Comparison of ENCODE assay signal across 23 cellular contexts in the genomic region with DNA sequence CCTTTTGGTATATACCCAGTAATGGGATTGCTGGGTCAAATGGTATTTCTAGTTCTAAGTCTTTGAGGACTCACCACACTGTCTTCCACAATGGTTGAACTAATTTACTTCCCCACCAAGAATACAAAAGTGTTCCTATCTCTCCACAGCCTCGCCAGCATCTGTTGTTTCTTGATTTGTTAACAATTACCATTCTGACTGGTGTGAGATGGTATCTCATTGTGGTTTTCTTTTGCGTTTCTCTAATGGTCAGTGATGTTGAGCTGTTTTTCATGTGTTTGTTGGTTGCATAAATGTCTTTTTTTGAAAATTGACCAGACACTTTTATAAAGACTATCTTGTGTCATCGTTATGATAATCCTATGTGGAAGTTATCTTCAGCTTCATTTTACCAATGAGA. TPM values are rescaled to one million over a fixed set of nuclear protein-coding genes. Genes with fewer than 3 reads are reported as not detected.
DNase-seq lines count a peak whose midpoint lies in the region; ATAC-seq, FAIRE-seq and TF ChIP-seq lines count a peak whose summit lies in the region.
"Had no signal": no experiment of that assay in that cellular context is flagged by ENCODE, and none has a peak within 500 bp of the region (broad histone marks: within the 10 kb centered on the region; RNA-seq: fewer than 3 reads in every experiment).

No MANE protein-coding gene starts in this region.

- WGBS in pancreas, 2 donors, result 89 to 92% methylated on average over 3 of the region's 3 CpGs

- H3K4me1 ChIP-seq in PC-9 (replicated peaks; ENCODE audit: insufficient read depth) (peaks cover 21% of the 10 kb centered on the region), endothelial cell of umbilical vein (ENCODE audit: control insufficient read depth, extremely low read depth, insufficient read depth, low read length) (peaks cover 18% of the 10 kb centered on the region), pancreas (peaks cover 4 to 12% (median 10%) of the 10 kb centered on the region in 3 donors)
- H3K4me1 ChIP-seq: uterus had no signal

- dilution Hi-C loops in endothelial cell of umbilical vein (cut with MboI; ENCODE audit: extremely low pct_ligation_motif_present, low sequenced_read_pairs), result no loop called here

- H3K79me2 ChIP-seq in PC-9 (ENCODE audit: low read depth) (no peaks in the 10 kb centered on the region), endothelial cell of umbilical vein (ENCODE audit: control insufficient read depth, insufficient read depth, low read length) (no peaks in the 10 kb centered on the region)

- H3K9me1 ChIP-seq in endothelial cell of umbilical vein (replicated peaks; ENCODE audit: control insufficient read depth, extremely low read depth, insufficient read depth, low read length), result no peaks in the 10 kb centered on the region

- H3K27me3 Mint-ChIP-seq in Calu3 (ENCODE audit: unreplicated experiment), result no peaks in the 10 kb centered on the region
- peaks cover 5 to 49% of the 10 kb centered on the region in 2 donors for H3K27me3 Mint-ChIP-seq in effector memory CD8-positive, alpha-beta T cell

- no TSS peak for BruUV-seq in Calu3 (replicated peaks; lab: Mats Ljungman, UMichigan)
- no TSS peak for BruUV-seq in PC-9 (replicated peaks; lab: Mats Ljungman, UMichigan)
- BruUV-seq in endothelial cell of umbilical vein (replicated peaks; lab: Mats Ljungman, UMichigan), result TSS peak; percentile 99

- H3K27me3 ChIP-seq in PC-9 (ENCODE audit: insufficient read depth, low read depth) (no peaks in the 10 kb centered on the region), endothelial cell of umbilical vein (ENCODE audit: control insufficient read depth in 2 of 2, insufficient read depth in 2 of 2, low read length in 2 of 2) (no peaks in the 10 kb centered on the region), pancreas (no peaks in the 10 kb centered on the region)
- H3K27me3 ChIP-seq: foreskin keratinocyte, neutrophil, uterus had no signal

- H3K27ac Mint-ChIP-seq in Calu3 (ENCODE audit: unreplicated experiment), result peak overlapping the region; percentile 58
- H3K27ac Mint-ChIP-seq in effector memory CD8-positive, alpha-beta T cell, result no peak overlapping the region
- H3K27ac Mint-ChIP-seq: CD4-positive, CD25-positive, alpha-beta regulatory T cell; dendritic cell treated with granulocyte-macrophage colony-stimulating factor and Interleukin-4, amounts not matched to agents 40 ng/mL and 50 ng/mL, for 4 days had no signal

- no peaks in the 10 kb centered on the region for H4K20me1 ChIP-seq in PC-9 (ENCODE audit: insufficient read depth)
- H4K20me1 ChIP-seq in endothelial cell of umbilical vein (replicated peaks; ENCODE audit: control insufficient read depth, extremely low read depth, insufficient read depth, low read length), result no peaks in the 10 kb centered on the region

- no peaks in the 10 kb centered on the region for H3K9me2 ChIP-seq in PC-9 (ENCODE audit: insufficient read depth)

- H3K36me3 ChIP-seq in PC-9 (ENCODE audit: low read depth) (no peaks in the 10 kb centered on the region), endothelial cell of umbilical vein (ENCODE audit: control insufficient read depth in 2 of 2, extremely low read depth in 1 of 2, insufficient read depth in 2 of 2, low read length in 2 of 2) (no peaks in the 10 kb centered on the region), pancreas (no peaks in the 10 kb centered on the region)
- H3K36me3 ChIP-seq: neutrophil, uterus had no signal

- DNase-seq in Calu3 (no peak), PC-9 (no peak), endothelial cell of umbilical vein (ENCODE audit: low read depth, low spot score) (no peak), pancreas (no peak), C1 segment of cervical spinal cord (lab: John Stamatoyannopoulos, UW) (no peak)
- DNase-seq in effector memory CD8-positive, alpha-beta T cell, result no peak
- DNase-seq in stimulated activated CD4-positive, alpha-beta T cell treated with anti-CD3 and anti-CD28 coated beads, Interleukin-4, amount 100 ng/mL, for 24 hours, result no peak
- DNase-seq: activated naive CD4-positive, alpha-beta T cell treated with Interleukin-2 at 50 U/mL for 16 hours; activated T-cell treated with anti-CD3 and anti-CD28 coated beads, Interleukin-2, amount 50 U/mL, for 4 hours; amniotic stem cell; CD4-positive, CD25-positive, alpha-beta regulatory T cell; foreskin keratinocyte; HCEC 1CT; islet precursor cell; NCI-H146; NCI-H2171; NCI-H524 treated with DMSO at 0.1 percent for 48 hours; retina; uterus had no signal

- CTCF ChIA-PET in Calu3 (lab: Charles Lee), result interaction anchor here (1.3 kb wide), 1 partner anchor 18 kb away, joined by 10 read pairs; no protein-coding TSS in a partner anchor
- CTCF ChIA-PET in PC-9 (lab: Charles Lee), result interaction anchor here (0.5 to 0.6 kb wide), 4 partner anchors 228 to 762 kb away, joined by 3 to 8 read pairs (median 4); no protein-coding TSS in a partner anchor
- CTCF ChIA-PET in endothelial cell of umbilical vein (lab: Charles Lee), result interaction anchor here (1.2 to 2.1 kb wide), 7 partner anchors 12 to 303 kb away, joined by 3 to 9 read pairs (median 5); partner anchors contain the start of gene ATP8B1

- ATAC-seq in pancreas (no peak), GM18502 (IDR thresholded peaks at IDR 0.05; ENCODE audit: poor library complexity, unreplicated experiment) (no peak)
- ATAC-seq in effector memory CD8-positive, alpha-beta T cell (replicated peaks), result no peak
- ATAC-seq: activated T-cell treated with anti-CD3 and anti-CD28 coated beads, Interleukin-2, amount 50 U/mL, for 4 hours had no signal

- no peak for TF ChIP-seq POLR2A in endothelial cell of umbilical vein (IDR thresholded peaks at IDR 0.05; ENCODE audit: low read depth, low read length)

- H3K9ac ChIP-seq in endothelial cell of umbilical vein (replicated peaks; ENCODE audit: extremely low read depth, insufficient read depth, low read length), result peak overlapping the region; percentile 85

- peaks cover 28% of the 10 kb centered on the region for H3K4me1 Mint-ChIP-seq in Calu3 (ENCODE audit: low read depth, unreplicated experiment)
- H3K4me1 Mint-ChIP-seq in effector memory CD8-positive, alpha-beta T cell (ENCODE audit: low read depth in 2 of 2), result no peaks in the 10 kb centered on the region
- H3K4me1 Mint-ChIP-seq: CD4-positive, CD25-positive, alpha-beta regulatory T cell had no signal

- peaks cover 5% of the 10 kb centered on the region for H3K36me3 Mint-ChIP-seq in Calu3 (ENCODE audit: insufficient read depth, unreplicated experiment)
- no peaks in the 10 kb centered on the region for H3K36me3 Mint-ChIP-seq in effector memory CD8-positive, alpha-beta T cell (ENCODE audit: insufficient read depth)
- H3K36me3 Mint-ChIP-seq: CD4-positive, CD25-positive, alpha-beta regulatory T cell had no signal

- POLR2A ChIA-PET in PC-9 (lab: Charles Lee; ENCODE audit: unreplicated experiment), result interaction anchor here (0.6 kb wide), 1 partner anchor 29 kb away, joined by 14 read pairs; no protein-coding TSS in a partner anchor
- POLR2A ChIA-PET in endothelial cell of umbilical vein (lab: Charles Lee), result interaction anchor here (0.9 to 2.4 kb wide), 4 partner anchors 16 to 39 kb away, joined by 3 to 7 read pairs (median 4); partner anchors contain the start of gene ATP8B1

- peak overlapping the region; percentile 72 for H3K27ac ChIP-seq in PC-9
- peak overlapping the region; percentile 96 for H3K27ac ChIP-seq in endothelial cell of umbilical vein (ENCODE audit: insufficient read depth, low read depth, low read length)
- H3K27ac ChIP-seq in pancreas, result peak overlapping the region in 3 of 4 donors; percentile 43 to 78 (median 70)
- H3K27ac ChIP-seq: foreskin keratinocyte, neutrophil had no signal

- no peak for FAIRE-seq in endothelial cell of umbilical vein (lab: Jason Lieb, UNC)
- FAIRE-seq in pancreas (lab: Jason Lieb, UNC), result no peak
- FAIRE-seq: G401.6 had no signal

- TF ChIP-seq CTCF in Calu3 (IDR thresholded peaks at IDR 0.05; ENCODE audit: unreplicated experiment) (no peak), PC-9 (conservative IDR thresholded peaks at IDR 0.05) (no peak), endothelial cell of umbilical vein (IDR thresholded peaks at IDR 0.05; ENCODE audit: extremely low read depth in 1 of 2, insufficient read depth in 1 of 2, low read depth in 1 of 2, low read length in 2 of 2) (no peak), pancreas (IDR thresholded peaks at IDR 0.05) (no peak)

- H2AFZ ChIP-seq in PC-9 (no peak overlapping the region), endothelial cell of umbilical vein (ENCODE audit: low read depth, low read length) (no peak overlapping the region)

- H3F3A ChIP-seq in PC-9 (ENCODE audit: insufficient read depth, low read depth), result peaks cover 21% of the 10 kb centered on the region

- no peaks in the 10 kb centered on the region for H3K9me3 ChIP-seq in PC-9 (ENCODE audit: insufficient read depth, low read depth)
- H3K9me3 ChIP-seq in endothelial cell of umbilical vein (replicated peaks; ENCODE audit: control insufficient read depth, insufficient read depth, low read length), result no peaks in the 10 kb centered on the region
- H3K9me3 ChIP-seq in pancreas, result no peaks in the 10 kb centered on the region
- H3K9me3 ChIP-seq: neutrophil, uterus had no signal

- H3K4me2 ChIP-seq in PC-9, result peak overlapping the region; percentile 73
- peak overlapping the region; percentile 53 for H3K4me2 ChIP-seq in endothelial cell of umbilical vein (ENCODE audit: insufficient read depth, low read length)

- H3K4me3 ChIP-seq in PC-9, result peak overlapping the region; percentile 23; the same call in 1 of the 2 replicates
- H3K4me3 ChIP-seq in endothelial cell of umbilical vein (replicated peaks in 1 of 3; ENCODE audit: insufficient read depth in 1 of 3, low read depth in 1 of 3, low read length in 3 of 3), result no peak overlapping the region
- no peak overlapping the region for H3K4me3 ChIP-seq in pancreas
- H3K4me3 ChIP-seq: uterus had no signal

- H3K4me3 Mint-ChIP-seq in Calu3 (ENCODE audit: low read depth, unreplicated experiment), result no peak overlapping the region
- H3K4me3 Mint-ChIP-seq in effector memory CD8-positive, alpha-beta T cell, result no peak overlapping the region
- H3K4me3 Mint-ChIP-seq: activated T-cell treated with anti-CD3 and anti-CD28 coated beads, Interleukin-2, amount 50 U/mL, for 4 hours; CD4-positive, CD25-positive, alpha-beta regulatory T cell; dendritic cell treated with granulocyte-macrophage colony-stimulating factor and Interleukin-4, amounts not matched to agents 40 ng/mL and 50 ng/mL, for 4 days had no signal

- intact Hi-C loops in Calu3 (cut with micrococcal nuclease; ENCODE audit: unreplicated experiment) (no loop called here), PC-9 (cut with micrococcal nuclease; ENCODE audit: unreplicated experiment) (no loop called here), endothelial cell of umbilical vein (cut with micrococcal nuclease) (no loop called here), pancreas (cut with DNase I) (no loop called here)

- no peaks in the 10 kb centered on the region for H3K9me3 Mint-ChIP-seq in Calu3 (ENCODE audit: low read depth, unreplicated experiment)
- no peaks in the 10 kb centered on the region for H3K9me3 Mint-ChIP-seq in effector memory CD8-positive, alpha-beta T cell
- H3K9me3 Mint-ChIP-seq: activated T-cell treated with anti-CD3 and anti-CD28 coated beads, Interleukin-2, amount 50 U/mL, for 4 hours; dendritic cell treated with granulocyte-macrophage colony-stimulating factor and Interleukin-4, amounts not matched to agents 40 ng/mL and 50 ng/mL, for 4 days had no signal

RNA-seq across cellular contexts. Expression of gene ATP8B1, which starts 16.0 kb away (rescaled TPM):
- total RNA-seq in Calu3 (2022) (62.3 and 66.2 TPM in 2 replicates), PC-9 (2021) (16.7 and 23.4 TPM in 2 replicates), endothelial cell of umbilical vein (86.5 and 100 TPM in 2 replicates), pancreas (10 to 100 TPM; 32.2 to 44.8 (median 38.8) TPM)
- polyA plus RNA-seq in endothelial cell of umbilical vein (42.7 and 49.3 TPM in 2 replicates), pancreas (10 to 100 TPM in 1 of 2 donors, 1 to 10 TPM in 1; 8.0 to 10.2 TPM)
- 32.7 and 33.4 TPM in 2 replicates for polyA plus RNA-seq in endothelial cell of umbilical vein (2011; cell fraction: cytosol; rRNA removed)
- polyA plus RNA-seq in endothelial cell of umbilical vein (2011; cell fraction: nucleus; rRNA removed), result 82.2 and 90.1 TPM in 2 replicates
- polyA plus RNA-seq in endothelial cell of umbilical vein (2012), result 17.7 and 27.5 TPM in 2 replicates
- polyA minus RNA-seq in endothelial cell of umbilical vein, result 164 and 167 TPM in 2 replicates
- 0.72 TPM for polyA minus RNA-seq in endothelial cell of umbilical vein (2011; cell fraction: cytosol; rRNA and poly(A)+ RNA removed)
- 135 and 183 TPM in 2 replicates for polyA minus RNA-seq in endothelial cell of umbilical vein (2011; cell fraction: nucleus; rRNA and poly(A)+ RNA removed)
- total RNA-seq: CD4-positive, CD25-positive, alpha-beta regulatory T cell had no signal
